ENCODE assay signal across 7 cellular contexts in the genomic region with DNA sequence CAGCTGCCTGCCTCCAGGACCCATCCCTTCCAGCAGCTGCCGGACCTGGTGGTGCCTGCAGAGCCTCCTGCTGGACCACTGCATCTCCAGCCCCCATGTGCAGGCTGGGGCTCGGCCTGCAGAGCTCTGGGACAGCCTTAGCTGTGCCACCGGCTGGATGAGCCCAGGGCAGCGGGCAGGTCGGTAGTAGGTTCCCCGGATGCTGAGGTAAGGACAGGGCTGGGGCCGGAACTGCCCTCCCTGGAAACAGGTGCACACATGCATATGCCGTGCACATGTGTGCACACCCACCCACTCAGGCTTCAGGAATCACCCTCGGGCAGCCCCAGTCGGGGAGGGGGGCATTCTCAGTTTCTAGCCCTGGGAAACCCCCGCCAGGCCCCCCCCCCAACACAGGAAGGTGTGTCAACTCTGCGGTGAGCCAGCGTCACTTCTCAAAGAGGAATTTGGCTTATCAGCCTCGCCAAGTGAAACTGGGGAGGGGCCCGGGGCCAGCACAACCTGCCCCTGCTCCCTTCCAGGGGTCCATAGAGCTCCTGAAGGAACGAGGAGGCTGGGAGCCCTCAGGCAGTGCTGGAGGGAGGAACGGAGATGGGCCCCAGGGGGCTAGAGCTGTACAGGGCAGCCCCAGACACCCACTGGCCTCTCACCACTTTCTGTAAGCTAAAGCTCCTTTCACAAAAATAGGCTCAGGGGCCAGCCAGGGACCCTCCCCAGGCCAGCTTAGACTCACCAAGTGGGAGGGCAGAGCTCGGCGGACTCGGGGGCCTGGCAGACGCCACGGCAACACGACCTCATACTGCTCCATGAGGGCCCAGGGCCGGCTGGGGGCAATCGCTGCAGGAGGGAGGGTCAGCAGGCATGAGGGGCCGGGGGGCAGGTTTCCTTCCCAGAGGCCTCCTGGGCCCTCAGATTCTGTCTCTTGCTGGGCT. TPM values are rescaled to one million over a fixed set of nuclear protein-coding genes. Genes with fewer than 3 reads are reported as not detected.
A peak's percentile ranks its signal among the peaks of the same experiment; 100 is the strongest.
DNase-seq lines count a peak whose midpoint lies in the region; ATAC-seq, FAIRE-seq and TF ChIP-seq lines count a peak whose summit lies in the region.

No MANE protein-coding gene starts in this region.

- H3K27ac ChIP-seq in K562 (ENCODE audit: extremely low read depth, low read depth, low read length): no peak overlapping the region; the same call in 2 of the 3 replicates

- no peaks in the 10 kb centered on the region for H3K9me3 ChIP-seq in K562 (replicated peaks; ENCODE audit: control insufficient read depth, insufficient read depth, low read depth, low read length)

- TF ChIP-seq CTCF in K562 (IDR thresholded peaks at IDR 0.05 in 2 of 3, conservative IDR thresholded peaks at IDR 0.05 in 1 of 3; ENCODE audit: insufficient read depth in 2 of 3, low read depth in 1 of 3, low read length in 3 of 3) (0 out of 6 replicates have a peak, but pooled peaks of 1 of the 3 experiments have one; percentile 13), mesothelial cell of epicardium (IDR thresholded peaks at IDR 0.05; ENCODE audit: unreplicated experiment) (no peak)

- peaks cover 22% of the 10 kb centered on the region for H3K4me1 Mint-ChIP-seq in mesothelial cell of epicardium

- CTCF ChIA-PET in K562 (lab: Yijun Ruan, JAX; ENCODE audit: low intra/inter-chr PET ratio): no interaction called here

- H3K36me3 ChIP-seq in K562 (ENCODE audit: control insufficient read depth, insufficient read depth, low read length): peaks cover 8% of the 10 kb centered on the region; the same call in 1 of the 3 replicates

- ATAC-seq in HG03103 (IDR thresholded peaks at IDR 0.05; ENCODE audit: low read depth, unreplicated experiment) (peak; percentile 39), K562 (peak; percentile 13)

- peak overlapping the region; percentile 51 for H3K4me2 ChIP-seq in K562 (ENCODE audit: insufficient read depth, low read length)

- no peaks in the 10 kb centered on the region for H4K20me1 ChIP-seq in K562 (replicated peaks; ENCODE audit: control insufficient read depth, insufficient read depth, low read length)

- H3K36me3 Mint-ChIP-seq in mesothelial cell of epicardium: no peaks in the 10 kb centered on the region

- FAIRE-seq in GM19239 (lab: Jason Lieb, UNC) (peak; percentile 82), K562 (lab: Jason Lieb, UNC) (no peak)

- in situ Hi-C loops in K562 (cut with MboI): no loop called here

- peak overlapping the region in 1 of 2 experiments; percentile 84; a peak in 2 of 4 replicates for H3K9ac ChIP-seq in K562 (ENCODE audit: insufficient read depth in 1 of 2, low read depth in 2 of 2, low read length in 2 of 2)

- no peak for TF ChIP-seq RAD21 in K562 (CRISPR knock-in tag; conservative IDR thresholded peaks at IDR 0.05 in 1 of 2, IDR thresholded peaks at IDR 0.05 in 1 of 2)

- intact Hi-C loops in K562 (cut with micrococcal nuclease): no loop called here

- peak overlapping the region; percentile 2; the same call in 1 of the 2 replicates for H3K4me3 ChIP-seq in K562

- H3K27me3 ChIP-seq in K562 (ENCODE audit: control insufficient read depth in 2 of 2, insufficient read depth in 2 of 2, low read length in 2 of 2): no peaks in the 10 kb centered on the region

- WGBS in K562 (ENCODE audit: insufficient coverage, low coverage, missing lambda C conversion rate): 14% methylated on average over 13 of the region's 26 CpGs

- H3K9me1 ChIP-seq in K562 (ENCODE audit: control insufficient read depth, insufficient read depth, low read length): peaks cover 3% of the 10 kb centered on the region

- H3K27me3 Mint-ChIP-seq in mesothelial cell of epicardium (ENCODE audit: low read depth): peaks cover 11% of the 10 kb centered on the region

- H3K4me3 Mint-ChIP-seq in mesothelial cell of epicardium: no peak overlapping the region

- no peaks in the 10 kb centered on the region for H3K9me3 Mint-ChIP-seq in mesothelial cell of epicardium

- TF ChIP-seq POLR2A in K562 (conservative IDR thresholded peaks at IDR 0.05): no peak

- BruUV-seq in K562 (replicated peaks; lab: Mats Ljungman, UMichigan): no TSS peak

- no peak overlapping the region for H3K27ac Mint-ChIP-seq in mesothelial cell of epicardium

- H3K4me1 ChIP-seq in K562 (replicated peaks in 1 of 2; ENCODE audit: control insufficient read depth in 2 of 2, insufficient read depth in 2 of 2, low read length in 2 of 2): peaks cover 40 to 94% of the 10 kb centered on the region in 2 experiments

- POLR2A ChIA-PET in K562 (lab: Yijun Ruan, JAX): interaction anchor here (0.6 to 1.3 kb wide), 3 partner anchors 9 to 39 kb away, joined by 3 to 5 read pairs (median 3); no protein-coding TSS in a partner anchor

- DNase-seq in GM19239 (ENCODE audit: insufficient read length, low spot score) (peak; percentile 85), T-helper 2 cell (peak; percentile 58 to 87 (median 79)), K562 (ENCODE audit: extremely low read depth in 1 of 4, low spot score in 3 of 4) (peak; percentile 48 to 74 (median 60)), mesothelial cell of epicardium (ENCODE audit: low spot score in 2 of 2, unreplicated experiment in 2 of 2) (no peak), A172 (ENCODE audit: low spot score) (no peak)
- peak; percentile 70 for DNase-seq in stimulated activated CD4-positive, alpha-beta T cell treated with anti-CD3 and anti-CD28 coated beads, Interleukin-2, amount 100 ng/mL, for 48 hours

- peak overlapping the region; percentile 14; the same call in 1 of the 2 replicates for H2AFZ ChIP-seq in K562 (ENCODE audit: low read depth, low read length)

- TF ChIP-seq EP300 in K562 (IDR thresholded peaks at IDR 0.05; ENCODE audit: low read length): no peak

- no peaks in the 10 kb centered on the region for H3K79me2 ChIP-seq in K562 (ENCODE audit: control insufficient read depth, insufficient read depth, low read length)

RNA-seq across cellular contexts. Expression of gene ADAM8, which starts 1.7 kb away (rescaled TPM):
- 8.0 and 37.9 TPM in 2 replicates for total RNA-seq in K562 (2011; cell fraction: chromatin; rRNA removed; ENCODE audit: low replicate concordance)
- 34.7 and 35.9 TPM in 2 replicates for total RNA-seq in K562 (2011; cell fraction: nucleolus; rRNA removed)
- total RNA-seq in K562 (2011; cell fraction: nucleoplasm; rRNA removed): 11.8 and 15.8 TPM in 2 replicates
- total RNA-seq in K562 (2014; rRNA removed) (2.9 and 3.3 TPM in 2 replicates), K562 (2014; rRNA removed; fragmentation: Illumina TruSeq; extraction: Trizol) (0.19 and 0.25 TPM in 2 replicates), K562 (2015; rRNA removed; fragmentation: Illumina TruSeq; extraction: Trizol) (1.0 TPM in 2 replicates), K562 (2021) (6.1 and 7.0 TPM in 2 replicates), mesothelial cell of epicardium (14.3 to 16.9 TPM (median 16.9 TPM) in 3 replicates)
- polyA plus RNA-seq in K562 (2011; rRNA removed) (1.5 and 5.8 TPM in 2 replicates), K562 (2014; fragmentation: Illumina TruSeq; extraction: Trizol) (1.1 and 3.4 TPM in 2 replicates), K562 (2014; fragmentation: Nextera tagmentation; extraction: Ambion mirVana) (under 1 TPM; 0.07 to 0.14 TPM), K562 (2014; rRNA removed) (5.0 and 7.2 TPM in 2 replicates)
- polyA plus RNA-seq in K562 (2011; cell fraction: cytosol; rRNA removed): 5.3 and 5.8 TPM in 2 replicates
- polyA plus RNA-seq in K562 (2011; cell fraction: nucleus; rRNA removed): 42.9 and 49.0 TPM in 2 replicates
- 4.0 and 16.8 TPM in 2 replicates for polyA plus RNA-seq in K562 (2012)
- polyA minus RNA-seq in K562 (2011; rRNA and poly(A)+ RNA removed): 1.0 and 1.6 TPM in 2 replicates
- 3.1 and 5.6 TPM in 2 replicates for polyA minus RNA-seq in K562 (2011; cell fraction: cytosol; rRNA and poly(A)+ RNA removed)
- polyA minus RNA-seq in K562 (2011; cell fraction: nucleus; rRNA and poly(A)+ RNA removed): 14.7 and 18.5 TPM in 2 replicates
- total RNA-seq in A172 (2014; rRNA removed; shearing (Covaris generic)): 0.31 and 0.93 TPM in 2 replicates

RNA-seq across cellular contexts. Expression of gene TUBGCP2, which starts 33.7 kb away (rescaled TPM):
- 97.4 and 177 TPM in 2 replicates for total RNA-seq in K562 (2011; cell fraction: chromatin; rRNA removed; ENCODE audit: low replicate concordance)
- 93.2 and 103 TPM in 2 replicates for total RNA-seq in K562 (2011; cell fraction: nucleolus; rRNA removed)
- total RNA-seq in K562 (2011; cell fraction: nucleoplasm; rRNA removed): 81.1 and 81.7 TPM in 2 replicates
- total RNA-seq in K562 (2014; rRNA removed) (35.1 and 44.2 TPM in 2 replicates), K562 (2014; rRNA removed; fragmentation: Illumina TruSeq; extraction: Trizol) (21.0 and 22.1 TPM in 2 replicates), K562 (2015; rRNA removed; fragmentation: Illumina TruSeq; extraction: Trizol) (23.3 and 27.0 TPM in 2 replicates), K562 (2021) (56.6 and 56.7 TPM in 2 replicates), mesothelial cell of epicardium (69.6 to 81.0 TPM (median 70.9 TPM) in 3 replicates)
- polyA plus RNA-seq in K562 (2011; rRNA removed) (39.3 and 45.1 TPM in 2 replicates), K562 (2014; fragmentation: Illumina TruSeq; extraction: Trizol) (28.4 and 35.5 TPM in 2 replicates), K562 (2014; fragmentation: Nextera tagmentation; extraction: Ambion mirVana) (1 to 10 TPM; 4.3 to 4.4 TPM), K562 (2014; rRNA removed) (32.0 and 33.0 TPM in 2 replicates)
- polyA plus RNA-seq in K562 (2011; cell fraction: cytosol; rRNA removed): 33.2 and 44.0 TPM in 2 replicates
- polyA plus RNA-seq in K562 (2011; cell fraction: nucleus; rRNA removed): 79.4 and 99.6 TPM in 2 replicates
- polyA plus RNA-seq in K562 (2012): 29.8 and 48.0 TPM in 2 replicates
- 36.7 and 39.5 TPM in 2 replicates for polyA minus RNA-seq in K562 (2011; rRNA and poly(A)+ RNA removed)
- 29.7 and 33.5 TPM in 2 replicates for polyA minus RNA-seq in K562 (2011; cell fraction: cytosol; rRNA and poly(A)+ RNA removed)
- polyA minus RNA-seq in K562 (2011; cell fraction: nucleus; rRNA and poly(A)+ RNA removed): 35.9 and 60.8 TPM in 2 replicates
- total RNA-seq in A172 (2014; rRNA removed; shearing (Covaris generic)): 29.3 and 35.9 TPM in 2 replicates

RNA-seq across cellular contexts. Expression of gene ZNF511, which starts 33.7 kb away (rescaled TPM):
- 15.4 and 25.5 TPM in 2 replicates for total RNA-seq in K562 (2011; cell fraction: chromatin; rRNA removed; ENCODE audit: low replicate concordance)
- total RNA-seq in K562 (2011; cell fraction: nucleolus; rRNA removed): 20.5 and 22.4 TPM in 2 replicates
- total RNA-seq in K562 (2011; cell fraction: nucleoplasm; rRNA removed): 21.4 and 24.6 TPM in 2 replicates
- 36.3 and 44.4 TPM in 2 replicates for total RNA-seq in K562 (2014; rRNA removed)
- total RNA-seq in K562 (2014; rRNA removed; fragmentation: Illumina TruSeq; extraction: Trizol): 19.2 and 24.5 TPM in 2 replicates
- total RNA-seq in K562 (2015; rRNA removed; fragmentation: Illumina TruSeq; extraction: Trizol): 46.6 and 48.8 TPM in 2 replicates
- 69.3 and 72.9 TPM in 2 replicates for total RNA-seq in K562 (2021)
- 37.3 and 40.1 TPM in 2 replicates for polyA plus RNA-seq in K562 (2011; rRNA removed)
- polyA plus RNA-seq in K562 (2011; cell fraction: cytosol; rRNA removed): 31.7 and 75.7 TPM in 2 replicates
- polyA plus RNA-seq in K562 (2011; cell fraction: nucleus; rRNA removed): 45.8 and 50.3 TPM in 2 replicates
- 43.5 and 47.7 TPM in 2 replicates for polyA plus RNA-seq in K562 (2012)
- 47.2 and 51.8 TPM in 2 replicates for polyA plus RNA-seq in K562 (2014; fragmentation: Illumina TruSeq; extraction: Trizol)
- 1 to 10 TPM in 1 of 2 experiments, under 1 TPM in 1; 0.61 to 3.7 TPM for polyA plus RNA-seq in K562 (2014; fragmentation: Nextera tagmentation; extraction: Ambion mirVana)
- 57.4 TPM in 2 replicates for polyA plus RNA-seq in K562 (2014; rRNA removed)
- 11.4 and 19.7 TPM in 2 replicates for polyA minus RNA-seq in K562 (2011; rRNA and poly(A)+ RNA removed)
- 18.1 and 20.8 TPM in 2 replicates for polyA minus RNA-seq in K562 (2011; cell fraction: cytosol; rRNA and poly(A)+ RNA removed)
- 10.2 and 13.4 TPM in 2 replicates for polyA minus RNA-seq in K562 (2011; cell fraction: nucleus; rRNA and poly(A)+ RNA removed)
- 38.6 to 44.9 TPM (median 39.5 TPM) in 3 replicates for total RNA-seq in mesothelial cell of epicardium
- total RNA-seq in A172 (2014; rRNA removed; shearing (Covaris generic)): 13.4 and 26.6 TPM in 2 replicates

RNA-seq across cellular contexts. Expression of gene VENTX, which starts 37.4 kb away (rescaled TPM):
- 1.8 and 3.5 TPM in 2 replicates for total RNA-seq in K562 (2011; cell fraction: chromatin; rRNA removed; ENCODE audit: low replicate concordance)
- 2.1 and 2.7 TPM in 2 replicates for total RNA-seq in K562 (2011; cell fraction: nucleolus; rRNA removed)
- total RNA-seq in K562 (2011; cell fraction: nucleoplasm; rRNA removed): 1.6 and 1.7 TPM in 2 replicates
- total RNA-seq in K562 (2014; rRNA removed) (0.45 and 0.49 TPM in 2 replicates), K562 (2014; rRNA removed; fragmentation: Illumina TruSeq; extraction: Trizol) (0.16 and 0.18 TPM in 2 replicates), K562 (2015; rRNA removed; fragmentation: Illumina TruSeq; extraction: Trizol) (0.07 and 0.23 TPM in 2 replicates), K562 (2021) (0.55 and 0.69 TPM in 2 replicates), mesothelial cell of epicardium (0.07 to 0.09 TPM in 2 of 3 replicates, not detected in the other)
- polyA plus RNA-seq in K562 (2011; rRNA removed) (0.03 and 0.21 TPM in 2 replicates), K562 (2014; fragmentation: Illumina TruSeq; extraction: Trizol) (0.19 and 0.29 TPM in 2 replicates), K562 (2014; fragmentation: Nextera tagmentation; extraction: Ambion mirVana) (under 1 TPM in 1 of 2 experiments, not detected in 1; 0.07 TPM), K562 (2014; rRNA removed) (0.36 and 0.70 TPM in 2 replicates)
- 0.07 and 0.60 TPM in 2 replicates for polyA plus RNA-seq in K562 (2011; cell fraction: cytosol; rRNA removed)
- polyA plus RNA-seq in K562 (2011; cell fraction: nucleus; rRNA removed): 0.17 and 2.0 TPM in 2 replicates
- polyA plus RNA-seq in K562 (2012): 0.48 and 1.4 TPM in 2 replicates
- not detected in 2 replicates for polyA minus RNA-seq in K562 (2011; rRNA and poly(A)+ RNA removed)
- not detected in 2 replicates for polyA minus RNA-seq in K562 (2011; cell fraction: cytosol; rRNA and poly(A)+ RNA removed)
- polyA minus RNA-seq in K562 (2011; cell fraction: nucleus; rRNA and poly(A)+ RNA removed): 0.11 and 0.27 TPM in 2 replicates
- total RNA-seq in A172 (2014; rRNA removed; shearing (Covaris generic)): not detected in 2 replicates

RNA-seq across cellular contexts. Expression of gene UTF1, which starts 45.0 kb away (rescaled TPM):
- not detected in 2 replicates for total RNA-seq in K562 (2011; cell fraction: chromatin; rRNA removed; ENCODE audit: low replicate concordance)
- not detected in 2 replicates for total RNA-seq in K562 (2011; cell fraction: nucleolus; rRNA removed)
- total RNA-seq in K562 (2011; cell fraction: nucleoplasm; rRNA removed): not detected in 2 replicates
- not detected in 2 replicates for total RNA-seq in K562 (2014; rRNA removed)
- not detected in 2 replicates for total RNA-seq in K562 (2014; rRNA removed; fragmentation: Illumina TruSeq; extraction: Trizol)
- not detected in 2 replicates for total RNA-seq in K562 (2015; rRNA removed; fragmentation: Illumina TruSeq; extraction: Trizol)
- total RNA-seq in K562 (2021): 0.16 and 0.35 TPM in 2 replicates
- not detected in 2 replicates for polyA plus RNA-seq in K562 (2011; rRNA removed)
- polyA plus RNA-seq in K562 (2011; cell fraction: cytosol; rRNA removed): 0.12 TPM in 1 of 2 replicates, not detected in the other
- polyA plus RNA-seq in K562 (2011; cell fraction: nucleus; rRNA removed): 0.14 TPM in 1 of 2 replicates, not detected in the other
- 0.09 and 0.28 TPM in 2 replicates for polyA plus RNA-seq in K562 (2012)
- not detected in 2 replicates for polyA plus RNA-seq in K562 (2014; fragmentation: Illumina TruSeq; extraction: Trizol)
- not detected for polyA plus RNA-seq in K562 (2014; fragmentation: Nextera tagmentation; extraction: Ambion mirVana)
- 0.46 TPM in 1 of 2 replicates, not detected in the other for polyA plus RNA-seq in K562 (2014; rRNA removed)
- polyA minus RNA-seq in K562 (2011; rRNA and poly(A)+ RNA removed): not detected in 2 replicates
- polyA minus RNA-seq in K562 (2011; cell fraction: cytosol; rRNA and poly(A)+ RNA removed): not detected in 2 replicates
- polyA minus RNA-seq in K562 (2011; cell fraction: nucleus; rRNA and poly(A)+ RNA removed): not detected in 2 replicates
- total RNA-seq in mesothelial cell of epicardium: not detected in 3 replicates
- total RNA-seq in A172 (2014; rRNA removed; shearing (Covaris generic)): not detected in 2 replicates

Comparison
In these comparisons a context has a peak if more than half of its experiments do, and no peak if none do; other contexts are left out.
1. DNase-seq: peak in GM19239 (single experiment), T-helper 2 cell (5 of 5), K562 (4 of 4) and stimulated activated CD4-positive, alpha-beta T cell treated with anti-CD3 and anti-CD28 coated beads, Interleukin-2, amount 100 ng/mL, for 48 hours (2 of 2); none in mesothelial cell of epicardium (0 of 2) and A172 (single experiment).